1 cellular context compared by ENCODE assay signal in the genomic region with DNA sequence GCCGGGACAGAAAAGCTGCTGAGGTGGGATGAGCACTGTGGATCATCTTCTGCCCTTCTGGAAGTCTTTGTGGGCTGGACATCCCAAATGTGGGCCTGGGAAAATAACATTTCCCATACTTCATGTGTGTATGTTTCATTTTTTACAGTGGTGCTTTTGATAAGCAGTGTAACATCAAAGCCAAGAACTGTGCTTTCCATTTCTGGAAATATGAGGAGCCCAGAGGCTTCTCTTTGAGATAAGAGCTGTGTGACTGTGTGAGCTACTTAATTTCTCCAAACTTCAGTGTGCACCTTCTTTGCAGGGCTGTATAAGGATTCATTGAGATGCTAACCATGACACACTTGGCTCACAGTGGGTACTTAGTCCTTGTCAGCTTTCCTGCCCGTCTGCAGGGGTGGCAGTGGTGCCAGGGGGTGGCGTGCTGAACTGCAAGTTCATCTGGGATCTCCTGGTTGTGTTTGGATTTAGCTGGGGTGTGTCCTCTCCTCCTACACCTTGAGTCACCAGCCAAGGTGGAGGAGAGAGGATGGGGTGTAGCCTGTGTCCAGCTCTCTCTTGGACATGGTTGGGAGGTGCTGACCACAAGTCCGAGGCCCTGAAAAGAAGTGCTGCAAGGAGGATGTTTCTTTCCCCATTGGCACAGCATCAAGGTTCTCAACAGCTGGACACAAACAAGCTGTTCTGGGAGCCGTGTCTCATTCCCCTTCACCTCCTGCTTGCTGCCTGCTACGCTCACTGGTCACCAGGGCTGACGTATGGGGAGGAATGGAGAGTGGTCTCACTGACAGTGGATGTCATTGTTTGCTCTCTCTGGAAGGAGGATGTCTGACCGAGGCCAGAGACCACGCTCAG.
TF ChIP-seq lines count a peak whose summit lies in the region.

No MANE protein-coding gene starts in this region.

TF ChIP-seq in HEK293, 187 proteins besides CTCF, POLR2A, EP300 and RAD21 (continued from another document):
- TF ChIP-seq ZNF140 (tag by site-specific recombination; IDR thresholded peaks at IDR 0.05): no peak
- 0 out of 2 replicates have a peak, but pooled peaks have one; percentile 8 for TF ChIP-seq IKZF3 (tag by site-specific recombination; IDR thresholded peaks at IDR 0.05)
- no peak for TF ChIP-seq BCL11B (tag by site-specific recombination; IDR thresholded peaks at IDR 0.05; ENCODE audit: low read depth)
- TF ChIP-seq HOXD13 (CRISPR knock-in tag; IDR thresholded peaks at IDR 0.05; ENCODE audit: borderline replicate concordance): no peak
- TF ChIP-seq, protein P1, sequence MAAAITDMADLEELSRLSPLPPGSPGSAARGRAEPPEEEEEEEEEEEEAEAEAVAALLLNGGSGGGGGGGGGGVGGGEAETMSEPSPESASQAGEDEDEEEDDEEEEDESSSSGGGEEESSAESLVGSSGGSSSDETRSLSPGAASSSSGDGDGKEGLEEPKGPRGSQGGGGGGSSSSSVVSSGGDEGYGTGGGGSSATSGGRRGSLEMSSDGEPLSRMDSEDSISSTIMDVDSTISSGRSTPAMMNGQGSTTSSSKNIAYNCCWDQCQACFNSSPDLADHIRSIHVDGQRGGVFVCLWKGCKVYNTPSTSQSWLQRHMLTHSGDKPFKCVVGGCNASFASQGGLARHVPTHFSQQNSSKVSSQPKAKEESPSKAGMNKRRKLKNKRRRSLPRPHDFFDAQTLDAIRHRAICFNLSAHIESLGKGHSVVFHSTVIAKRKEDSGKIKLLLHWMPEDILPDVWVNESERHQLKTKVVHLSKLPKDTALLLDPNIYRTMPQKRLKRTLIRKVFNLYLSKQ (tag by site-specific recombination; IDR thresholded peaks at IDR 0.05; ENCODE audit: borderline replicate concordance): no peak
- TF ChIP-seq ZNF341 (tag by site-specific recombination; IDR thresholded peaks at IDR 0.05; ENCODE audit: low read depth): peak; percentile 47
